Comparison of ENCODE assay signal across 21 cellular contexts in the genomic region with DNA sequence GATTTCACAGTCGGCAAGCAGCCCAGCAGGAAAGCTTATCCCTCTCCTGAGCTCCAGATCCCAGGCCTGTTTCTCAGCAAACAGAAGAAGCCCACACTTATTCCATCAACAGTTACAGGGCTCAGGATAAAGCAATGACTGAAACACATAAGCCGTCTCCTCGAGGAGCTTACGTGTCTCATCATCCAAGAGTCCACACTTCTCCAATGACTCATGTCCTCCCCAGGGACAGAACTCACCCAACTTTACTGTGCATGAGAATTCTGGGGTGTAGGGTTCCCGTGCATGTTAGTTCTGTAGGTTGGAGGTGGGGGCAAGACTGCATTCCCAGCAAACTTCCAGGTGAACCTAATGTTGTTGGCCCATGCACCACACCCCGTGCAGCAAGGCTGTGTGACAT. TPM values are rescaled to one million over a fixed set of nuclear protein-coding genes. Genes with fewer than 3 reads are reported as not detected.
"Had no signal": no experiment of that assay in that cellular context is flagged by ENCODE, and none has a peak within 500 bp of the region (broad histone marks: within the 10 kb centered on the region; RNA-seq: fewer than 3 reads in every experiment).

No MANE protein-coding gene starts in this region.

- H3K4me1 Mint-ChIP-seq: activated CD4-positive, alpha-beta T cell treated with anti-CD3 and anti-CD28 coated beads, Interleukin-2, amount 10 ng/mL, durations not matched to agents 7 days and 5 days; nephron had no signal

- H3K36me3 Mint-ChIP-seq: activated naive CD8-positive, alpha-beta T cell had no signal

- DNase-seq: activated CD4-positive, alpha-beta T cell treated with anti-CD3 and anti-CD28 coated beads, Interleukin-2, amount 10 ng/mL, durations not matched to agents 7 days and 5 days; activated gamma-delta T cell treated with Interleukin-2 at 50 U/mL for 16 hours; amygdala; body of pancreas; central memory CD4-positive, alpha-beta T cell; effector CD4-positive, alpha-beta T cell; esophagus squamous epithelium; kidney; left ventricle myocardium inferior; nucleus accumbens; stimulated activated CD4-positive, alpha-beta T cell treated with anti-CD3 and anti-CD28 coated beads, Interleukin-4, amount 100 ng/mL, for 4 hours; stimulated activated CD8-positive, alpha-beta memory T cell treated with anti-CD3 and anti-CD28 coated beads, Interleukin-4, amount 100 ng/mL, for 48 hours; stimulated activated naive CD4-positive, alpha-beta T cell treated with Interleukin-2 at 50 U/mL for 16 hours; transverse colon had no signal

- H3K27me3 ChIP-seq: body of pancreas, right atrium auricular region had no signal

- H3K9me3 Mint-ChIP-seq: activated CD4-positive, alpha-beta T cell treated with anti-CD3 and anti-CD28 coated beads, Interleukin-2, amount 10 ng/mL, durations not matched to agents 7 days and 5 days; nephron had no signal

- H3K4me1 ChIP-seq: body of pancreas, esophagus squamous epithelium, left ventricle myocardium inferior, right atrium auricular region, transverse colon had no signal

- H3K9me3 ChIP-seq: body of pancreas, esophagus squamous epithelium, left ventricle myocardium inferior, right atrium auricular region, transverse colon had no signal

- H3K27me3 Mint-ChIP-seq: activated CD4-positive, alpha-beta T cell treated with anti-CD3 and anti-CD28 coated beads, Interleukin-2, amount 10 ng/mL, durations not matched to agents 7 days and 5 days; progenitor cell of endocrine pancreas had no signal

- H3K27ac Mint-ChIP-seq: activated CD4-positive, alpha-beta T cell treated with anti-CD3 and anti-CD28 coated beads, Interleukin-2, amount 10 ng/mL, durations not matched to agents 7 days and 5 days; activated naive CD8-positive, alpha-beta T cell; nephron; progenitor cell of endocrine pancreas had no signal

- H3K4me3 ChIP-seq: body of pancreas, coronary artery, esophagus squamous epithelium, left ventricle myocardium inferior, right atrium auricular region, skin epidermis, transverse colon had no signal

- ATAC-seq: body of pancreas had no signal

- H3K4me3 Mint-ChIP-seq: activated CD4-positive, alpha-beta T cell treated with anti-CD3 and anti-CD28 coated beads, Interleukin-2, amount 10 ng/mL, durations not matched to agents 7 days and 5 days; activated naive CD8-positive, alpha-beta T cell; nephron had no signal

- H3K36me3 ChIP-seq: esophagus squamous epithelium, left ventricle myocardium inferior, right atrium auricular region, transverse colon had no signal

- H3K27ac ChIP-seq: body of pancreas, coronary artery, esophagus squamous epithelium, left ventricle myocardium inferior, right atrium auricular region, skin epidermis, transverse colon had no signal

RNA-seq across cellular contexts. Expression of gene GSC, which starts 31.1 kb away (rescaled TPM):
- total RNA-seq: activated CD4-positive, alpha-beta T cell treated with anti-CD3 and anti-CD28 coated beads, Interleukin-2, amount 10 ng/mL, durations not matched to agents 7 days and 5 days; endothelial cell of umbilical vein; kidney; progenitor cell of endocrine pancreas had no signal
- polyA plus RNA-seq: endothelial cell of umbilical vein had no signal
